Comparison of ENCODE assay signal across 8 cellular contexts in genomic region chr22:30290318-30290678, GRCh38. TPM values are rescaled to one million over a fixed set of nuclear protein-coding genes. Genes with fewer than 3 reads are reported as not detected.
DNase-seq lines count a peak whose midpoint lies in the region; ATAC-seq, FAIRE-seq and TF ChIP-seq lines count a peak whose summit lies in the region.

No MANE protein-coding gene starts in this region.

- POLR2A ChIA-PET in CD4-positive, alpha-beta memory T cell (lab: Charles Lee; ENCODE audit: partially characterized antibody) = interaction anchor here (0.7 to 15.0 kb wide), 23 partner anchors 8 to 186 kb away, joined by 3 to 333 read pairs (median 7); partner anchors contain the start of genes CCDC157, OSM, RNF215 and SEC14L2

- TF ChIP-seq CTCF in chondrocyte (IDR thresholded peaks at IDR 0.05) (no peak), natural killer cell (IDR thresholded peaks at IDR 0.05) (no peak)

- peaks cover 22 to 51% (median 30%) of the 10 kb centered on the region in 4 donors for H3K4me1 Mint-ChIP-seq in CD4-positive, alpha-beta memory T cell
- H3K4me1 Mint-ChIP-seq in chondrocyte (ENCODE audit: low read depth) = peaks cover 31% of the 10 kb centered on the region
- H3K4me1 Mint-ChIP-seq in natural killer cell = peaks cover 19 to 39% of the 10 kb centered on the region in 2 donors

- peak overlapping the region; percentile 47 to 66 for H3K4me3 ChIP-seq in CD4-positive, alpha-beta memory T cell (ENCODE audit: low read length in 2 of 2)
- H3K4me3 ChIP-seq in HUES64 (ENCODE audit: low read length) = peak overlapping the region; percentile 70

- H3K9ac ChIP-seq in HUES64 (ENCODE audit: low read depth, low read length) = no peak overlapping the region

- CTCF ChIA-PET in CD4-positive, alpha-beta memory T cell (lab: Charles Lee; ENCODE audit: partially characterized antibody) = interaction anchor here (1.0 to 11.1 kb wide), 10 partner anchors 8 to 185 kb away, joined by 4 to 392 read pairs (median 40); partner anchors contain the start of genes CCDC157, RNF215, SF3A1 and TBC1D10A

- intact Hi-C loops in CD4-positive, alpha-beta memory T cell (cut with micrococcal nuclease) = no loop called here
- intact Hi-C loops in natural killer cell (cut with micrococcal nuclease) = no loop called here

- H3K27ac ChIP-seq in CD4-positive, alpha-beta memory T cell (ENCODE audit: low read depth, low read length) = peak overlapping the region; percentile 68
- H3K27ac ChIP-seq in HUES64 (ENCODE audit: low read depth, low read length) = no peak overlapping the region

- no peaks in the 10 kb centered on the region for H3K9me3 ChIP-seq in CD4-positive, alpha-beta memory T cell (ENCODE audit: control insufficient read depth in 1 of 2, low read length in 2 of 2)
- no peaks in the 10 kb centered on the region for H3K9me3 ChIP-seq in HUES64 (ENCODE audit: insufficient read depth, low read depth, low read length)

- peak overlapping the region; percentile 88 to 94 (median 92) for H3K4me3 Mint-ChIP-seq in CD4-positive, alpha-beta memory T cell
- peak overlapping the region; percentile 77 for H3K4me3 Mint-ChIP-seq in chondrocyte (ENCODE audit: unreplicated experiment)
- peak overlapping the region; percentile 92 for H3K4me3 Mint-ChIP-seq in natural killer cell

- H3K27me3 Mint-ChIP-seq in CD4-positive, alpha-beta memory T cell = no peaks in the 10 kb centered on the region
- no peaks in the 10 kb centered on the region for H3K27me3 Mint-ChIP-seq in chondrocyte (ENCODE audit: low read depth)
- no peaks in the 10 kb centered on the region for H3K27me3 Mint-ChIP-seq in natural killer cell (ENCODE audit: low read depth in 2 of 2)

- H3K36me3 Mint-ChIP-seq in CD4-positive, alpha-beta memory T cell = peaks cover 15 to 36% of the 10 kb centered on the region in 2 donors
- H3K36me3 Mint-ChIP-seq in chondrocyte (ENCODE audit: low read depth) (peaks cover 15% of the 10 kb centered on the region), natural killer cell (no peaks in the 10 kb centered on the region)

- peak in 1 of 5 donors; percentile 33 for DNase-seq in CD4-positive, alpha-beta memory T cell
- DNase-seq in chondrocyte (ENCODE audit: low spot score) (no peak), natural killer cell (no peak), urothelium cell line (ENCODE audit: low spot score) (no peak), T-helper 9 cell (no peak), HK-2 (ENCODE audit: unreplicated experiment) (no peak), Kasumi-1 (lab: John Stamatoyannopoulos, UW) (no peak)

- 58% methylated on average over 3 of the region's 3 CpGs for WGBS in HUES64

- peaks cover 45% of the 10 kb centered on the region for H3K4me1 ChIP-seq in CD4-positive, alpha-beta memory T cell (ENCODE audit: insufficient read depth, low read length)
- peaks cover 9% of the 10 kb centered on the region for H3K4me1 ChIP-seq in HUES64 (ENCODE audit: insufficient read depth, low read length)

- no peak for FAIRE-seq in urothelium cell line (lab: Jason Lieb, UNC)

- no peaks in the 10 kb centered on the region for H3K27me3 ChIP-seq in CD4-positive, alpha-beta memory T cell (ENCODE audit: insufficient read depth, low read length)
- peaks cover 6% of the 10 kb centered on the region; the same call in 1 of the 2 replicates for H3K27me3 ChIP-seq in HUES64 (ENCODE audit: insufficient read depth, low read length)

- ATAC-seq in natural killer cell = no peak

- H3K36me3 ChIP-seq in CD4-positive, alpha-beta memory T cell (ENCODE audit: insufficient read depth, low read length) = peaks cover 34% of the 10 kb centered on the region
- peaks cover 5% of the 10 kb centered on the region; the same call in 1 of the 2 replicates for H3K36me3 ChIP-seq in HUES64 (ENCODE audit: insufficient read depth, low read length)

- H3K27ac Mint-ChIP-seq in CD4-positive, alpha-beta memory T cell = peak overlapping the region; percentile 88 to 96 (median 94)
- H3K27ac Mint-ChIP-seq in chondrocyte (ENCODE audit: unreplicated experiment) (peak overlapping the region; percentile 88), natural killer cell (peak overlapping the region; percentile 86 to 88)

- no peaks in the 10 kb centered on the region for H3K9me3 Mint-ChIP-seq in CD4-positive, alpha-beta memory T cell
- H3K9me3 Mint-ChIP-seq in chondrocyte (ENCODE audit: low read depth) (no peaks in the 10 kb centered on the region), natural killer cell (no peaks in the 10 kb centered on the region)

RNA-seq across cellular contexts. Expression of gene CASTOR1, which starts 1.0 kb away (rescaled TPM):
- total RNA-seq in CD4-positive, alpha-beta memory T cell = 10 to 100 TPM; 13.7 to 14.9 TPM
- polyA plus RNA-seq in CD4-positive, alpha-beta memory T cell = 10 to 100 TPM; 11.3 to 17.5 TPM
- polyA plus RNA-seq in HUES64 (2013, experiment 1 of 2) = 3.8 TPM
- polyA plus RNA-seq in HUES64 (2013, experiment 2 of 2) = 7.5 TPM
- 12.1 to 18.9 TPM (median 17.0 TPM) in 3 replicates for total RNA-seq in chondrocyte
- 10 to 100 TPM in 1 of 3 donors, 1 to 10 TPM in 2; 7.0 to 11.9 (median 8.8) TPM for total RNA-seq in natural killer cell

RNA-seq across cellular contexts. Expression of gene OSM, which starts 23.6 kb away (rescaled TPM):
- total RNA-seq in CD4-positive, alpha-beta memory T cell = 1 to 10 TPM; 1.1 to 1.6 TPM
- 100 to 1,000 TPM in 1 of 2 donors, 10 to 100 TPM in 1; 23.7 to 103 TPM for polyA plus RNA-seq in CD4-positive, alpha-beta memory T cell
- polyA plus RNA-seq in HUES64 (2013, experiment 1 of 2) = not detected
- not detected for polyA plus RNA-seq in HUES64 (2013, experiment 2 of 2)
- total RNA-seq in chondrocyte = not detected in 3 replicates
- 100 to 1,000 TPM in 1 of 3 donors, 10 to 100 TPM in 2; 17.4 to 142 (median 18.1) TPM for total RNA-seq in natural killer cell

RNA-seq across cellular contexts. Expression of gene TBC1D10A, which starts 36.4 kb away (rescaled TPM):
- total RNA-seq in CD4-positive, alpha-beta memory T cell = 10 to 100 TPM; 62.2 to 76.8 TPM
- 10 to 100 TPM; 60.6 to 61.6 TPM for polyA plus RNA-seq in CD4-positive, alpha-beta memory T cell
- 4.2 TPM for polyA plus RNA-seq in HUES64 (2013, experiment 1 of 2)
- polyA plus RNA-seq in HUES64 (2013, experiment 2 of 2) = 4.7 TPM
- total RNA-seq in chondrocyte = 24.3 to 28.0 TPM (median 26.9 TPM) in 3 replicates
- total RNA-seq in natural killer cell = 10 to 100 TPM; 38.9 to 48.0 (median 47.9) TPM

RNA-seq across cellular contexts. Expression of gene LIF, which starts 43.7 kb away (rescaled TPM):
- total RNA-seq in CD4-positive, alpha-beta memory T cell = under 1 TPM; 0.26 to 0.58 TPM
- not detected for polyA plus RNA-seq in CD4-positive, alpha-beta memory T cell
- polyA plus RNA-seq in HUES64 (2013, experiment 1 of 2) = 1.3 TPM
- 1.3 TPM for polyA plus RNA-seq in HUES64 (2013, experiment 2 of 2)
- total RNA-seq in chondrocyte (18.9 to 21.5 TPM (median 21.3 TPM) in 3 replicates), natural killer cell (1 to 10 TPM; 2.0 to 2.7 (median 2.6) TPM)

Comparison
In these comparisons a context has a peak if more than half of its experiments do, and no peak if none do; other contexts are left out.
1. RNA of gene OSM, which starts 23.6 kb away (total RNA-seq): 17.4 to 142 TPM in natural killer cell; 1.1 to 1.6 TPM in CD4-positive, alpha-beta memory T cell and not detected in chondrocyte; every median in the first group is over 4 times any median in the second.
2. Peak in every context shown above with its lines, with median percentiles within 50 percentile points of each other: H3K27ac Mint-ChIP-seq and H3K4me3 Mint-ChIP-seq.